Comparison of ENCODE assay signal across 17 cellular contexts in genomic region chr7:37432240-37432917, GRCh38. TPM values are rescaled to one million over a fixed set of nuclear protein-coding genes. Genes with fewer than 3 reads are reported as not detected.
DNase-seq lines count a peak whose midpoint lies in the region; ATAC-seq and TF ChIP-seq lines count a peak whose summit lies in the region.
"Had no signal": no experiment of that assay in that cellular context is flagged by ENCODE, and none has a peak within 500 bp of the region (broad histone marks: within the 10 kb centered on the region; RNA-seq: fewer than 3 reads in every experiment).

No MANE protein-coding gene starts in this region.

- H3K27ac ChIP-seq in endodermal cell (ENCODE audit: low read depth, low read length), result no peak overlapping the region
- H3K27ac ChIP-seq: uterus, WERI-Rb-1 had no signal

- H4K20me1 ChIP-seq in Loucy (ENCODE audit: insufficient read depth, low read length, poor library complexity, severe bottlenecking), result peaks cover 3% of the 10 kb centered on the region

- peaks cover 38% of the 10 kb centered on the region for H3K4me1 ChIP-seq in Loucy (ENCODE audit: insufficient read depth, low read length, poor library complexity, severe bottlenecking)
- no peaks in the 10 kb centered on the region for H3K4me1 ChIP-seq in endodermal cell (ENCODE audit: control insufficient read depth, insufficient read depth, low read length)
- H3K4me1 ChIP-seq: uterus had no signal

- no peak for TF ChIP-seq CTCF in Loucy (conservative IDR thresholded peaks at IDR 0.05; ENCODE audit: low read length)
- no peak for TF ChIP-seq CTCF in endodermal cell (conservative IDR thresholded peaks at IDR 0.05)

- H2AFZ ChIP-seq in Loucy (ENCODE audit: low read length), result no peak overlapping the region

- H3K4me3 ChIP-seq in Loucy (ENCODE audit: low read length, poor library complexity, severe bottlenecking) (peak overlapping the region; percentile 26), endodermal cell (ENCODE audit: low read length) (no peak overlapping the region)
- H3K4me3 ChIP-seq: GM12878, uterus had no signal

- peaks cover 5% of the 10 kb centered on the region for H3K9me3 Mint-ChIP-seq in activated CD4-positive, alpha-beta T cell treated with anti-CD3 and anti-CD28 coated beads, Interleukin-2, amount 10 ng/mL, durations not matched to agents 24 days and 14 days
- H3K9me3 Mint-ChIP-seq in activated naive CD8-positive, alpha-beta T cell treated with anti-CD3 and anti-CD28 coated beads for 36 hours, result no peaks in the 10 kb centered on the region
- no peaks in the 10 kb centered on the region for H3K9me3 Mint-ChIP-seq in endodermal cell

- H3K9ac ChIP-seq in Loucy (ENCODE audit: low read depth, low read length, poor library complexity, severe bottlenecking) (no peak overlapping the region), endodermal cell (ENCODE audit: extremely low read depth, low read length, poor library complexity, severe bottlenecking) (no peak overlapping the region)

- peaks cover 20% of the 10 kb centered on the region for H3K36me3 Mint-ChIP-seq in activated CD4-positive, alpha-beta T cell treated with anti-CD3 and anti-CD28 coated beads, Interleukin-2, amount 10 ng/mL, durations not matched to agents 24 days and 14 days (ENCODE audit: low read depth)
- peaks cover 21% of the 10 kb centered on the region for H3K36me3 Mint-ChIP-seq in activated naive CD8-positive, alpha-beta T cell treated with anti-CD3 and anti-CD28 coated beads for 36 hours
- peaks cover 35% of the 10 kb centered on the region for H3K36me3 Mint-ChIP-seq in endodermal cell (ENCODE audit: low read depth)

- 71 to 73% methylated on average over 4 to 8 of the region's 8 CpGs for WGBS in endodermal cell (ENCODE audit: insufficient coverage in 1 of 2, insufficient read length in 1 of 2), 2 experiments

- H3K4me2 ChIP-seq in Loucy (ENCODE audit: low read depth, low read length, poor library complexity, severe bottlenecking), result peak overlapping the region; percentile 72

- peak; percentile 72 for DNase-seq in activated CD4-positive, alpha-beta T cell treated with anti-CD3 and anti-CD28 coated beads, Interleukin-2, amount 10 ng/mL, durations not matched to agents 24 days and 14 days
- no peak for DNase-seq in activated CD4-positive, alpha-beta T cell treated with anti-CD3 and anti-CD28 coated beads, Interleukin-2, amount 50 U/mL, for 1 hour
- DNase-seq in activated naive CD8-positive, alpha-beta T cell treated with anti-CD3 and anti-CD28 coated beads for 36 hours, result peak; percentile 41
- peak; percentile 57 for DNase-seq in stimulated activated CD4-positive, alpha-beta T cell treated with anti-CD3 and anti-CD28 coated beads, Interleukin-4, amount 100 ng/mL, for 24 hours
- no peak for DNase-seq in endodermal cell
- DNase-seq in kidney tubule cell (ENCODE audit: low spot score), result no peak
- DNase-seq: COR-L47, GOT3, hippocampal formation, NCI-H2081, NCI-H748 treated with DMSO at 0.1 percent for 48 hours, uterus had no signal

- H3K27me3 Mint-ChIP-seq in activated CD4-positive, alpha-beta T cell treated with anti-CD3 and anti-CD28 coated beads, Interleukin-2, amount 10 ng/mL, durations not matched to agents 24 days and 14 days, result no peaks in the 10 kb centered on the region
- H3K27me3 Mint-ChIP-seq in activated naive CD8-positive, alpha-beta T cell treated with anti-CD3 and anti-CD28 coated beads for 36 hours, result no peaks in the 10 kb centered on the region
- no peaks in the 10 kb centered on the region for H3K27me3 Mint-ChIP-seq in endodermal cell (ENCODE audit: insufficient read depth)

- H3K27me3 ChIP-seq in Loucy (ENCODE audit: insufficient read depth, low read length, poor library complexity, severe bottlenecking) (no peaks in the 10 kb centered on the region), endodermal cell (ENCODE audit: control insufficient read depth, insufficient read depth, low read length, poor library complexity, severe bottlenecking) (no peaks in the 10 kb centered on the region)
- H3K27me3 ChIP-seq: uterus had no signal

- H3F3A ChIP-seq in Loucy (ENCODE audit: low read depth), result no peaks in the 10 kb centered on the region

- intact Hi-C loops in activated CD4-positive, alpha-beta T cell treated with anti-CD3 and anti-CD28 coated beads, Interleukin-2, amount 10 ng/mL, durations not matched to agents 24 days and 14 days (cut with micrococcal nuclease), result loop anchor here (1.0 kb wide), 1 partner anchor 16 kb away; the partner anchor contains the start of gene ELMO1

- H3K9me3 ChIP-seq in Loucy (ENCODE audit: insufficient read depth, low read depth, low read length) (no peaks in the 10 kb centered on the region), endodermal cell (ENCODE audit: control insufficient read depth, low read length) (no peaks in the 10 kb centered on the region)
- H3K9me3 ChIP-seq: uterus had no signal

- ATAC-seq in GM21737 (IDR thresholded peaks at IDR 0.05; ENCODE audit: unreplicated experiment), result no peak
- ATAC-seq: GM12878, Panc1 had no signal

- peak overlapping the region; percentile 31 for H3K4me3 Mint-ChIP-seq in activated CD4-positive, alpha-beta T cell treated with anti-CD3 and anti-CD28 coated beads, Interleukin-2, amount 10 ng/mL, durations not matched to agents 24 days and 14 days
- peak overlapping the region; percentile 16 for H3K4me3 Mint-ChIP-seq in activated naive CD8-positive, alpha-beta T cell treated with anti-CD3 and anti-CD28 coated beads for 36 hours
- no peak overlapping the region for H3K4me3 Mint-ChIP-seq in endodermal cell

- H3K79me2 ChIP-seq in Loucy (ENCODE audit: insufficient read depth, low read length), result peaks cover 4% of the 10 kb centered on the region

- H3K27ac Mint-ChIP-seq in activated CD4-positive, alpha-beta T cell treated with anti-CD3 and anti-CD28 coated beads, Interleukin-2, amount 10 ng/mL, durations not matched to agents 24 days and 14 days, result peak overlapping the region; percentile 72
- H3K27ac Mint-ChIP-seq in activated naive CD8-positive, alpha-beta T cell treated with anti-CD3 and anti-CD28 coated beads for 36 hours, result peak overlapping the region; percentile 36
- no peak overlapping the region for H3K27ac Mint-ChIP-seq in endodermal cell

- H3K4me1 Mint-ChIP-seq in activated CD4-positive, alpha-beta T cell treated with anti-CD3 and anti-CD28 coated beads, Interleukin-2, amount 10 ng/mL, durations not matched to agents 24 days and 14 days, result peaks cover 40% of the 10 kb centered on the region
- H3K4me1 Mint-ChIP-seq in activated naive CD8-positive, alpha-beta T cell treated with anti-CD3 and anti-CD28 coated beads for 36 hours, result peaks cover 50% of the 10 kb centered on the region
- H3K4me1 Mint-ChIP-seq in endodermal cell, result peaks cover 37% of the 10 kb centered on the region

- H3K36me3 ChIP-seq in Loucy (ENCODE audit: insufficient read depth, low read length) (no peaks in the 10 kb centered on the region), endodermal cell (ENCODE audit: control insufficient read depth, insufficient read depth, low read length) (peaks cover 34% of the 10 kb centered on the region)
- H3K36me3 ChIP-seq: uterus, WERI-Rb-1 had no signal

- H3K9me2 ChIP-seq in Loucy (replicated peaks; ENCODE audit: low read depth, low read length), result no peaks in the 10 kb centered on the region

RNA-seq across cellular contexts. Expression of gene ELMO1, which starts 16.3 kb away (rescaled TPM):
- 110 and 121 TPM in 2 replicates for total RNA-seq in activated CD4-positive, alpha-beta T cell treated with anti-CD3 and anti-CD28 coated beads, Interleukin-2, amount 10 ng/mL, durations not matched to agents 24 days and 14 days
- 10 to 100 TPM; 68.0 to 74.4 TPM for total RNA-seq in activated naive CD8-positive, alpha-beta T cell treated with anti-CD3 and anti-CD28 coated beads for 36 hours
- 100 to 1,000 TPM; 120 to 131 TPM for total RNA-seq in endodermal cell
- polyA plus RNA-seq in endodermal cell (2013, experiment 1 of 2), result 16.6 TPM
- polyA plus RNA-seq in endodermal cell (2013, experiment 2 of 2), result 21.5 TPM

Comparison
In these comparisons a context has a peak if more than half of its experiments do, and no peak if none do; other contexts are left out.
1. DNase-seq: peak in activated CD4-positive, alpha-beta T cell treated with anti-CD3 and anti-CD28 coated beads, Interleukin-2, amount 10 ng/mL, durations not matched to agents 24 days and 14 days (single experiment), activated naive CD8-positive, alpha-beta T cell treated with anti-CD3 and anti-CD28 coated beads for 36 hours (single experiment) and stimulated activated CD4-positive, alpha-beta T cell treated with anti-CD3 and anti-CD28 coated beads, Interleukin-4, amount 100 ng/mL, for 24 hours (single experiment); none in activated CD4-positive, alpha-beta T cell treated with anti-CD3 and anti-CD28 coated beads, Interleukin-2, amount 50 U/mL, for 1 hour (single experiment), endodermal cell (single experiment) and kidney tubule cell (single experiment).